ENCODE assay signal across 18 cellular contexts in the genomic region with DNA sequence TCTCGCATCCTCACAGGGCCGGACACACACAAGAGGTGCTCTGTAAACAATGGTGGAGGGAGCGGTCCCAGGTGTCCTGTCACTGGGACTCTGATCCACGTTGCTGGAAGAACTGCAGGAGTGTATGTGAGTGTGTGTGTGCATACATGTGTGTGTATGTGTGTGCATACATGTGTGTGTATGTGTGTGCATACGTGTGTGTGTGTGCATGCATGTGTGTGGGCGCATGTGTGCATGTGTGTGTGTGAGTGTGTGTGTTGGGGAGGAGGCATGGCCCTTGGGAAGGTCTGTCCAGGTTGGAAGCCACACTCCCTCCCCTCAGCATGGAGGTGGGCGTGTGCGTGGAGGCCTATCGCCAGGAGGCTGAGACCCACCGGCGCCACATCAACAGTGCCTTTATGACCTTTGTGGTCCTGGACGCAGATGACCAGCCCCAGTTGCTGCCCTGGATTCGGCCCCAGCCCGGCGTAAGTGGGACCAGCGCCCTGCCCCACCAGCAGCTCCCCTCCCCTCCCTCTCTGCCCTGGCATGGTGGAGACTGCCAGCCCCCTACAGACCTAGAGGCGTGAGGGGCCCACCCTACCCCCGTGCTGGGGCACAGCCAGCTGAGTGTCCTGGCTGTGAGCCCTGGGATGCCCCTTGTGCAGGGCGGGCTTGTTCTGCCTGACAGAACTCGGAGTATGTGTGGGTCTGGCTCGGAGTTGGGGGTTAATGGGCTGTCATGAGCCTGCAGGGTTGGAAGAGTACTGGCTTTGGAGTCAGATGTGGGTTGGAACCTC. TPM values are rescaled to one million over a fixed set of nuclear protein-coding genes. Genes with fewer than 3 reads are reported as not detected.
"Had no signal": no experiment of that assay in that cellular context is flagged by ENCODE, and none has a peak within 500 bp of the region (broad histone marks: within the 10 kb centered on the region; RNA-seq: fewer than 3 reads in every experiment).

No MANE protein-coding gene starts in this region.

- ATAC-seq: activated CD4-positive, alpha-beta T cell treated with anti-CD3 and anti-CD28 coated beads for 36 hours; gastroesophageal sphincter; sciatic nerve; stimulated activated effector memory CD8-positive, alpha-beta T cell treated with anti-CD3 and anti-CD28 coated beads, Interleukin-12 subunit alpha, Interleukin-12 subunit beta, amount 100 ng/mL, for 72 hours had no signal

- H3K27me3 ChIP-seq: dorsolateral prefrontal cortex, gastroesophageal sphincter had no signal

- H3K27ac ChIP-seq: dorsolateral prefrontal cortex, gastroesophageal sphincter had no signal

- H3K4me1 ChIP-seq: gastroesophageal sphincter had no signal

- H3K9me3 ChIP-seq: gastroesophageal sphincter had no signal

- DNase-seq: activated CD4-positive, alpha-beta memory T cell treated with anti-CD3 and anti-CD28 coated beads for 36 hours; activated CD4-positive, alpha-beta T cell treated with anti-CD3 and anti-CD28 coated beads for 36 hours; activated effector memory CD4-positive, alpha-beta T cell treated with Interleukin-2 at 50 U/mL for 16 hours; activated naive CD4-positive, alpha-beta T cell treated with anti-CD3 and anti-CD28 coated beads, Interleukin-2, amount 50 U/mL, for 16 hours; activated T-cell treated with anti-CD3 and anti-CD28 coated beads, Interleukin-2, amount 50 U/mL, for 24 hours; dorsolateral prefrontal cortex; midbrain; stimulated activated CD4-positive, alpha-beta T cell treated with anti-CD3 and anti-CD28 coated beads, Interleukin-12 subunit alpha, Interleukin-12 subunit beta, amount 100 ng/mL, for 4 hours; stimulated activated CD4-positive, alpha-beta T cell treated with anti-CD3 and anti-CD28 coated beads, Interleukin-2, amount 100 ng/mL, for 24 hours; T-helper 2 cell had no signal

- H3K4me3 ChIP-seq: dorsolateral prefrontal cortex, gastroesophageal sphincter, lung had no signal

RNA-seq across cellular contexts. Expression of a gene that starts 22.2 kb away (rescaled TPM):
- total RNA-seq: activated CD4-positive, alpha-beta memory T cell treated with anti-CD3 and anti-CD28 coated beads for 36 hours; activated CD4-positive, alpha-beta T cell treated with anti-CD3 and anti-CD28 coated beads for 36 hours; astrocyte; dorsolateral prefrontal cortex; gastroesophageal sphincter; kidney epithelial cell; lung; myocyte; sciatic nerve; urinary bladder had no signal

RNA-seq across cellular contexts. Expression of a gene that starts 40.5 kb away (rescaled TPM):
- total RNA-seq: astrocyte, kidney epithelial cell had no signal
